ENCODE assay signal across 1 cellular context in the genomic region with DNA sequence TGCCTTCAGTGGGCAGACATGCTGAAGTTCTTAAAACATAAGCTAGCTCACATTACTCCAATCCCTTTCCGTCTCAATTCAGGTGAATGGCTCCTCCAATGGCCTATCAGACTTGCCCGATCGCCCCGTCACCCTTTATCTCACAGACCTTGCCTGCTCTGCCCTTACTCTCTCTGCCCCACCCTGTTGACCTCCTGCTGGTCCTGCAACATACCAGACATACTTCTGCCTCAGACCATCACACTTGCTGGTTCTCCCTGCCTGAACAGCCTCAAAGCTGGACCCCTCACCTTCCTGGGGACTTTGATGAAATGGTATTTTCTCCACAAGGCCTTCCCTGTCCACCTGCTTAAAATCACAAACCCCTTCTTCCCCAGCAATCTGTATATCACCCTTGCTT.
TF ChIP-seq lines count a peak whose summit lies in the region.

No MANE protein-coding gene starts in this region.

TF ChIP-seq in IMR-90, 13 proteins besides CTCF, POLR2A, EP300 and RAD21:
- TF ChIP-seq BHLHE40 (IDR thresholded peaks at IDR 0.05; ENCODE audit: low read depth, low read length): no peak
- no peak for TF ChIP-seq USF2 (IDR thresholded peaks at IDR 0.05; ENCODE audit: low read depth, low read length)
- no peak for TF ChIP-seq CHD1 (IDR thresholded peaks at IDR 0.05; ENCODE audit: low read depth, low read length)
- no peak for TF ChIP-seq MXI1 (IDR thresholded peaks at IDR 0.05; ENCODE audit: borderline replicate concordance, low read depth, low read length)
- no peak for TF ChIP-seq MAZ (IDR thresholded peaks at IDR 0.05; ENCODE audit: borderline replicate concordance, low read depth, low read length)
TF ChIP-seq in IMR-90: peak in this region for 0.
